24 cellular contexts compared by ENCODE assay signal in the genomic region with DNA sequence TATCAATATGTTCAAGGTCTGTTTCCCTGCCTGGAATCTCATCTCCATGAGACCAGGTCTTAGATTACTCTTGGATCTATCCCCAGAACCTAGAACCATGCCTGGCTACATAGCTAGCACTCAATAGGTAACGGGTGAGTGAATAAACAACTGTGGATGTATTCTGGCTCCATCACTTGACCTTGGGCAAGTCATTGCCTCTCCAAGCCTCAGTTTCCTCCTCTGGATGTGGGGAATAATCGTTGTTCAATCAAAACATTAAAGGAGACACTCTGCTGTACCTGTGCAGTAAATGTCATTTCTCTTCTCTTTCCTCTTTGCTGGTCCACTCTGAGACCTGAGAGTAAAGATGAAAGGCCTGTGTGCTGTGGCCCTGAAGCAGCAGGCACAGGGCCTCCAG.
"Had no signal": no experiment of that assay in that cellular context is flagged by ENCODE, and none has a peak within 500 bp of the region (broad histone marks: within the 10 kb centered on the region; RNA-seq: fewer than 3 reads in every experiment).

No MANE protein-coding gene starts in this region.

- H3K9me3 Mint-ChIP-seq: natural killer cell; stimulated activated effector memory CD8-positive, alpha-beta T cell treated with anti-CD3 and anti-CD28 coated beads, Interleukin-12 subunit alpha, Interleukin-12 subunit beta, amount 100 ng/mL, for 72 hours; stimulated activated naive B cell treated with anti-CD40 and anti-IgM and Interleukin-4, amounts not matched to agents 10 μg/mL and 1 μg/mL and 100 μg/mL, for 72 hours; stimulated activated naive CD8-positive, alpha-beta T cell treated with anti-CD3 and anti-CD28 coated beads, Interleukin-15, Interleukin-2, amounts not matched to agents 100 ng/mL and 50 ng/mL, for 24 hours had no signal

- H3K36me3 Mint-ChIP-seq: naive thymus-derived CD4-positive, alpha-beta T cell; natural killer cell; stimulated activated effector memory CD8-positive, alpha-beta T cell treated with anti-CD3 and anti-CD28 coated beads, Interleukin-12 subunit alpha, Interleukin-12 subunit beta, amount 100 ng/mL, for 72 hours; stimulated activated naive B cell treated with anti-CD40 and anti-IgM and Interleukin-4, amounts not matched to agents 10 μg/mL and 1 μg/mL and 100 μg/mL, for 72 hours had no signal

- H3K4me1 Mint-ChIP-seq: naive thymus-derived CD4-positive, alpha-beta T cell; natural killer cell; stimulated activated effector memory CD8-positive, alpha-beta T cell treated with anti-CD3 and anti-CD28 coated beads, Interleukin-12 subunit alpha, Interleukin-12 subunit beta, amount 100 ng/mL, for 72 hours; stimulated activated naive B cell treated with anti-CD40 and anti-IgM and Interleukin-4, amounts not matched to agents 10 μg/mL and 1 μg/mL and 100 μg/mL, for 72 hours had no signal

- H3K9ac ChIP-seq: parathyroid adenoma had no signal

- H3K27ac ChIP-seq: ovary, parathyroid adenoma, psoas muscle, right lobe of liver, sigmoid colon, stomach, thoracic aorta, thyroid gland, tibial nerve, upper lobe of left lung, vagina had no signal

- H3K27me3 ChIP-seq: ovary, right lobe of liver, sigmoid colon, thyroid gland, tibial nerve, upper lobe of left lung, vagina had no signal

- H3K36me3 ChIP-seq: ovary, right lobe of liver, sigmoid colon, stomach, thoracic aorta, thyroid gland, tibial nerve, upper lobe of left lung, vagina had no signal

- ATAC-seq: naive thymus-derived CD4-positive, alpha-beta T cell; natural killer cell; psoas muscle; right lobe of liver; stimulated activated effector memory CD8-positive, alpha-beta T cell treated with anti-CD3 and anti-CD28 coated beads, Interleukin-12 subunit alpha, Interleukin-12 subunit beta, amount 100 ng/mL, for 72 hours; stimulated activated naive B cell treated with anti-CD40 and anti-IgM and Interleukin-4, amounts not matched to agents 10 μg/mL and 1 μg/mL and 100 μg/mL, for 72 hours had no signal

- H3K4me3 Mint-ChIP-seq: naive thymus-derived CD4-positive, alpha-beta T cell; natural killer cell; stimulated activated effector memory CD8-positive, alpha-beta T cell treated with anti-CD3 and anti-CD28 coated beads, Interleukin-12 subunit alpha, Interleukin-12 subunit beta, amount 100 ng/mL, for 72 hours; stimulated activated naive B cell treated with anti-CD40 and anti-IgM and Interleukin-4, amounts not matched to agents 10 μg/mL and 1 μg/mL and 100 μg/mL, for 72 hours; stimulated activated naive CD8-positive, alpha-beta T cell treated with anti-CD3 and anti-CD28 coated beads, Interleukin-15, Interleukin-2, amounts not matched to agents 100 ng/mL and 50 ng/mL, for 24 hours had no signal

- DNase-seq: naive thymus-derived CD4-positive, alpha-beta T cell; natural killer cell; occipital lobe; ovary; psoas muscle; right cardiac atrium; right lobe of liver; sigmoid colon; small intestine; stimulated activated CD4-positive, alpha-beta T cell treated with anti-CD3 and anti-CD28 coated beads, Interleukin-15, amount 100 ng/mL, for 24 hours; stimulated activated CD4-positive, alpha-beta T cell treated with anti-CD3 and anti-CD28 coated beads, Interleukin-2, amount 100 ng/mL, for 24 hours; stimulated activated CD4-positive, alpha-beta T cell treated with anti-CD3 and anti-CD28 coated beads, Interleukin-2, amount 100 ng/mL, for 48 hours; stimulated activated CD4-positive, alpha-beta T cell treated with anti-CD3 and anti-CD28 coated beads, Interleukin-4, amount 100 ng/mL, for 24 hours; stimulated activated naive B cell treated with anti-CD40 and anti-IgM and Interleukin-4, amounts not matched to agents 10 μg/mL and 1 μg/mL and 100 μg/mL, for 72 hours; stimulated activated naive CD4-positive, alpha-beta T cell treated with Interleukin-2 at 50 U/mL for 16 hours; stomach; thyroid gland; upper lobe of left lung had no signal

- H3K79me2 ChIP-seq: parathyroid adenoma had no signal

- H3K4me1 ChIP-seq: psoas muscle, right lobe of liver, sigmoid colon, stomach, upper lobe of left lung, vagina had no signal

- H3K4me3 ChIP-seq: ovary, psoas muscle, right lobe of liver, sigmoid colon, stomach, thoracic aorta, thyroid gland, tibial nerve, upper lobe of left lung, vagina had no signal

- H3K27ac Mint-ChIP-seq: naive thymus-derived CD4-positive, alpha-beta T cell; natural killer cell; stimulated activated effector memory CD8-positive, alpha-beta T cell treated with anti-CD3 and anti-CD28 coated beads, Interleukin-12 subunit alpha, Interleukin-12 subunit beta, amount 100 ng/mL, for 72 hours; stimulated activated naive B cell treated with anti-CD40 and anti-IgM and Interleukin-4, amounts not matched to agents 10 μg/mL and 1 μg/mL and 100 μg/mL, for 72 hours; stimulated activated naive CD8-positive, alpha-beta T cell treated with anti-CD3 and anti-CD28 coated beads, Interleukin-15, Interleukin-2, amounts not matched to agents 100 ng/mL and 50 ng/mL, for 24 hours had no signal

- H2AFZ ChIP-seq: parathyroid adenoma had no signal

- H3K9me3 ChIP-seq: ovary, psoas muscle, right lobe of liver, sigmoid colon, stomach, thoracic aorta, thyroid gland, tibial nerve, upper lobe of left lung, vagina had no signal
